In the genomic region with DNA sequence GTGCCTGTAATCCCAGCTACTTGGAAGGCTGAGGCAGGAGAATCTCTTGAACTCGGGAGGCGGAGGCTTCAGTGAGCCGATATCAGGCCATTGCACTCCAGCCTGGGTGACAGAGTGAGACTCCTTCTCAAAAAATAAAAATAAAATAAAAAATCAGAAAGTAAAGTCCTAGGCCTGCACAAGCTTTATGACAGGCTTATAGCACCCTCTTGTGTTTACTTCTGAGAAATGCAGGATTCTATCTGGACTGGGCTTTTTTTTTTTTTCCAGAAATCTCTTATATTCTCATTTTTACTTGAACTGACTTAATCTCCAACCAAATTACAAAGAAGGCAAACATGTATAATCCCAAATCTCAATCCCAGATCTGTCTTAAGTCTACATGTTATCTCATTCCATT, we compare ENCODE assay signal across 12 cellular contexts. TPM values are rescaled to one million over a fixed set of nuclear protein-coding genes. Genes with fewer than 3 reads are reported as not detected.
DNase-seq lines count a peak whose midpoint lies in the region; ATAC-seq, FAIRE-seq and TF ChIP-seq lines count a peak whose summit lies in the region.
"Had no signal": no experiment of that assay in that cellular context is flagged by ENCODE, and none has a peak within 500 bp of the region (broad histone marks: within the 10 kb centered on the region; RNA-seq: fewer than 3 reads in every experiment).

No MANE protein-coding gene starts in this region.

- H3K27ac ChIP-seq in PC-3 (ENCODE audit: low read length) (no peak overlapping the region), foreskin keratinocyte (no peak overlapping the region)

- H3K27me3 ChIP-seq in PC-3 (ENCODE audit: low read length) (peaks cover 14% of the 10 kb centered on the region), foreskin keratinocyte (no peaks in the 10 kb centered on the region)

- no peaks in the 10 kb centered on the region for H3K79me2 ChIP-seq in PC-3 (ENCODE audit: low read length)

- ATAC-seq in PC-3 (no peak), foreskin keratinocyte (no peak), GM21825 (IDR thresholded peaks at IDR 0.05; ENCODE audit: unreplicated experiment) (no peak), GM18870 (IDR thresholded peaks at IDR 0.05; ENCODE audit: unreplicated experiment) (no peak)

- H3K4me3 ChIP-seq in PC-3 (ENCODE audit: low read length): no peak overlapping the region

- H4K20me1 ChIP-seq in PC-3 (ENCODE audit: low read length): no peaks in the 10 kb centered on the region

- no peaks in the 10 kb centered on the region for H3F3A ChIP-seq in PC-3 (ENCODE audit: low read length, unreplicated experiment)

- CTCF ChIA-PET in PC-3 (lab: Charles Lee): no interaction called here

- DNase-seq in PC-3 (peak; percentile 25), foreskin keratinocyte (no peak), NCI-H526 (lab: John Stamatoyannopoulos, UW) (no peak), epidermal melanocyte (ENCODE audit: insufficient read length, low spot score) (no peak)
- DNase-seq: NCI-H526 treated with DMSO at 0.1 percent for 48 hours had no signal

- no peak overlapping the region for H3K9ac ChIP-seq in PC-3 (ENCODE audit: low read length)

- POLR2A ChIA-PET in PC-3 (lab: Charles Lee; ENCODE audit: unreplicated experiment): no interaction called here

- no peak overlapping the region for H3K4me2 ChIP-seq in PC-3 (ENCODE audit: low read length)

- no TSS peak for BruUV-seq in PC-3 (replicated peaks; lab: Mats Ljungman, UMichigan)

- intact Hi-C loops in PC-3 (cut with micrococcal nuclease): no loop called here

- H3K9me2 ChIP-seq in PC-3 (replicated peaks; ENCODE audit: low read length): no peaks in the 10 kb centered on the region

- H2AFZ ChIP-seq in PC-3 (ENCODE audit: low read length): no peak overlapping the region

- FAIRE-seq in A204.1 (lab: Jason Lieb, UNC): peak; percentile 57
- FAIRE-seq: frontal cortex had no signal

- H3K9me3 ChIP-seq in PC-3 (ENCODE audit: low read length): no peaks in the 10 kb centered on the region

- H3K36me3 ChIP-seq in PC-3 (ENCODE audit: low read depth, low read length): no peaks in the 10 kb centered on the region

- TF ChIP-seq CTCF in GM12874 (IDR thresholded peaks at IDR 0.05; ENCODE audit: insufficient read depth, low read depth, low read length) (peak; percentile 32; the same call in 1 of the 2 replicates), PC-3 (conservative IDR thresholded peaks at IDR 0.05; ENCODE audit: low read depth, low read length) (peak; percentile 49; the same call in 1 of the 2 replicates), foreskin keratinocyte (conservative IDR thresholded peaks at IDR 0.05) (peak; percentile 33)

- H3K4me1 ChIP-seq in PC-3 (ENCODE audit: insufficient read depth, low read length) (no peaks in the 10 kb centered on the region), foreskin keratinocyte (no peaks in the 10 kb centered on the region)

RNA-seq across cellular contexts. Expression of a gene that starts 26.1 kb away (rescaled TPM):
- total RNA-seq in PC-3 (2014; rRNA removed): not detected in 2 replicates
- total RNA-seq in foreskin keratinocyte: not detected in 2 replicates
- polyA plus RNA-seq in foreskin keratinocyte: not detected in 2 replicates
- total RNA-seq: activated T-helper 1 cell treated with anti-CD3 and anti-CD28 coated beads, Interleukin-12 subunit alpha, Interleukin-12 subunit beta, Interleukin-2, Interleukin-4 antibody, amounts not matched to agents 30 ng/mL and 10 ng/mL and 1 ng/mL, durations not matched to agents 14 hours and 24 hours and 36 hours; frontal cortex; G401 had no signal
